In genomic region chr12:76947270-76947669, GRCh38 we compare ENCODE assay signal across 30 cellular contexts.
"Had no signal": no experiment of that assay in that cellular context is flagged by ENCODE, and none has a peak within 500 bp of the region (broad histone marks: within the 10 kb centered on the region; RNA-seq: fewer than 3 reads in every experiment).

No MANE protein-coding gene starts in this region.

- ATAC-seq: activated CD4-positive, CD25-positive, alpha-beta regulatory T cell treated with anti-CD3 and anti-CD28 coated beads, Interleukin-2, amount 50 U/mL, for 24 hours; activated CD8-positive, alpha-beta T cell treated with anti-CD3 and anti-CD28 coated beads for 36 hours; activated T-cell treated with anti-CD3 and anti-CD28 coated beads, Interleukin-2, amount 50 U/mL, for 4 hours; activated T-helper 17 cell treated with anti-CD3 and anti-CD28 coated beads, Interleukin-2, amount 50 U/mL, for 72 hours; T-helper 17 cell had no signal

- H3K4me1 ChIP-seq: breast epithelium, colonic mucosa had no signal

- H3K4me3 Mint-ChIP-seq: activated B cell treated with CpG ODN at 0.5 μM for 24 hours; activated CD8-positive, alpha-beta T cell treated with anti-CD3 and anti-CD28 coated beads for 36 hours; activated naive CD8-positive, alpha-beta T cell; activated T-cell treated with anti-CD3 and anti-CD28 coated beads, Interleukin-2, amount 50 U/mL, for 4 hours; activated T-helper 17 cell treated with anti-CD3 and anti-CD28 coated beads, Interleukin-2, amount 50 U/mL, for 72 hours; brain; T-helper 17 cell; T-helper 2 cell treated with Interferon-gamma antibody and Interleukin-4, amounts not matched to agents 5 μg/mL and 100 μg/mL, for 36 hours had no signal

- H3K36me3 ChIP-seq: breast epithelium, cardiac muscle cell, colonic mucosa, esophagus squamous epithelium, WERI-Rb-1 had no signal

- H3K9me3 Mint-ChIP-seq: activated B cell treated with CpG ODN at 0.5 μM for 24 hours; activated CD8-positive, alpha-beta T cell treated with anti-CD3 and anti-CD28 coated beads for 36 hours; activated T-cell treated with anti-CD3 and anti-CD28 coated beads, Interleukin-2, amount 50 U/mL, for 4 hours; activated T-helper 17 cell treated with anti-CD3 and anti-CD28 coated beads, Interleukin-2, amount 50 U/mL, for 72 hours; T-helper 2 cell treated with Interferon-gamma antibody and Interleukin-4, amounts not matched to agents 5 μg/mL and 100 μg/mL, for 36 hours had no signal

- DNase-seq: activated B cell treated with CpG ODN at 0.5 μM for 24 hours; activated CD4-positive, alpha-beta T cell treated with anti-CD3 and anti-CD28 coated beads for 48 hours; activated CD4-positive, alpha-beta T cell treated with anti-CD3 and anti-CD28 coated beads, Interleukin-2, amount 50 U/mL, for 1 hour; activated CD4-positive, alpha-beta T cell treated with anti-CD3 and anti-CD28 coated beads, Interleukin-2, amount 50 U/mL, for 48 hours; activated CD8-positive, alpha-beta memory T cell treated with anti-CD3 and anti-CD28 coated beads for 24 hours; activated CD8-positive, alpha-beta T cell treated with anti-CD3 and anti-CD28 coated beads for 36 hours; activated effector memory CD4-positive, alpha-beta T cell treated with Interleukin-2 at 50 U/mL for 16 hours; activated gamma-delta T cell treated with Interleukin-2 at 50 U/mL for 16 hours; activated naive CD4-positive, alpha-beta T cell treated with anti-CD3 and anti-CD28 coated beads, Interleukin-2, amount 50 U/mL, for 16 hours; activated naive CD4-positive, alpha-beta T cell treated with Interleukin-2 at 50 U/mL for 16 hours; activated T-cell treated with anti-CD3 and anti-CD28 coated beads, Interleukin-2, amount 50 U/mL, for 4 hours; amygdala; aorta; central memory CD4-positive, alpha-beta T cell; cerebellar nuclear complex; colonic mucosa; effector CD8-positive, alpha-beta T cell; esophagus squamous epithelium; head of caudate nucleus; T-helper 17 cell; T1000; WERI-Rb-1 had no signal

- H3K36me3 Mint-ChIP-seq: activated naive CD8-positive, alpha-beta T cell; brain had no signal

- H3K4me3 ChIP-seq: breast epithelium, cardiac muscle cell, colonic mucosa, esophagus squamous epithelium had no signal

- H3K9me3 ChIP-seq: breast epithelium, colonic mucosa, esophagus squamous epithelium had no signal

- H3K27ac Mint-ChIP-seq: activated B cell treated with CpG ODN at 0.5 μM for 24 hours; activated CD8-positive, alpha-beta T cell treated with anti-CD3 and anti-CD28 coated beads for 36 hours; activated naive CD8-positive, alpha-beta T cell; activated T-helper 17 cell treated with anti-CD3 and anti-CD28 coated beads, Interleukin-2, amount 50 U/mL, for 72 hours; T-helper 17 cell; T-helper 2 cell treated with Interferon-gamma antibody and Interleukin-4, amounts not matched to agents 5 μg/mL and 100 μg/mL, for 36 hours had no signal

- H3K4me1 Mint-ChIP-seq: activated B cell treated with CpG ODN at 0.5 μM for 24 hours; activated T-helper 17 cell treated with anti-CD3 and anti-CD28 coated beads, Interleukin-2, amount 50 U/mL, for 72 hours; T-helper 17 cell had no signal

- H3K27ac ChIP-seq: breast epithelium, cardiac muscle cell, colonic mucosa, epithelial cell of prostate, esophagus squamous epithelium, WERI-Rb-1 had no signal

- H3K27me3 ChIP-seq: breast epithelium, cardiac muscle cell, colonic mucosa, esophagus squamous epithelium had no signal

- H3K27me3 Mint-ChIP-seq: brain had no signal
